ENCODE assay signal across 27 cellular contexts in genomic region chr1:180886338-180886737, GRCh38. TPM values are rescaled to one million over a fixed set of nuclear protein-coding genes. Genes with fewer than 3 reads are reported as not detected.
"Had no signal": no experiment of that assay in that cellular context is flagged by ENCODE, and none has a peak within 500 bp of the region (broad histone marks: within the 10 kb centered on the region; RNA-seq: fewer than 3 reads in every experiment).

No MANE protein-coding gene starts in this region.

- H3K27ac Mint-ChIP-seq: immature natural killer cell; mesothelial cell of epicardium; natural killer cell; nephron progenitor cell; neural progenitor cell; progenitor cell of endocrine pancreas; stimulated activated naive B cell treated with anti-CD40 and anti-IgM and Interleukin-4, amounts not matched to agents 10 μg/mL and 1 μg/mL and 100 μg/mL, for 72 hours; stimulated activated naive CD8-positive, alpha-beta T cell treated with anti-CD3 and anti-CD28 coated beads, Interleukin-15, Interleukin-2, amounts not matched to agents 100 ng/mL and 50 ng/mL, for 24 hours; type B pancreatic cell had no signal

- H3K4me1 ChIP-seq: left ventricle myocardium inferior, neural progenitor cell, vagina had no signal

- H3K9me3 ChIP-seq: left ventricle myocardium inferior, neutrophil, ovary, right atrium auricular region, tibial nerve, vagina had no signal

- H3K27me3 Mint-ChIP-seq: naive B cell; progenitor cell of endocrine pancreas; stimulated activated naive B cell treated with anti-CD40 and anti-IgM and Interleukin-4, amounts not matched to agents 10 μg/mL and 1 μg/mL and 100 μg/mL, for 72 hours; stimulated activated naive CD8-positive, alpha-beta T cell treated with anti-CD3 and anti-CD28 coated beads, Interleukin-15, Interleukin-2, amounts not matched to agents 100 ng/mL and 50 ng/mL, for 24 hours; type B pancreatic cell had no signal

- ATAC-seq: natural killer cell; sciatic nerve; stimulated activated naive B cell treated with anti-CD40 and anti-IgM and Interleukin-4, amounts not matched to agents 10 μg/mL and 1 μg/mL and 100 μg/mL, for 72 hours had no signal

- H3K4me3 Mint-ChIP-seq: immature natural killer cell; mesothelial cell of epicardium; naive B cell; natural killer cell; nephron progenitor cell; neural progenitor cell; stimulated activated naive B cell treated with anti-CD40 and anti-IgM and Interleukin-4, amounts not matched to agents 10 μg/mL and 1 μg/mL and 100 μg/mL, for 72 hours; stimulated activated naive CD8-positive, alpha-beta T cell treated with anti-CD3 and anti-CD28 coated beads, Interleukin-15, Interleukin-2, amounts not matched to agents 100 ng/mL and 50 ng/mL, for 24 hours; type B pancreatic cell had no signal

- H3K36me3 Mint-ChIP-seq: natural killer cell had no signal

- H3K4me3 ChIP-seq: left ventricle myocardium inferior, lung, neural progenitor cell, ovary, right atrium auricular region, skin epidermis, tibial nerve, vagina had no signal

- H3K4me1 Mint-ChIP-seq: immature natural killer cell, natural killer cell, neural progenitor cell had no signal

- H3K9me3 Mint-ChIP-seq: immature natural killer cell; mesothelial cell of epicardium; naive B cell; natural killer cell; nephron progenitor cell; neural progenitor cell; stimulated activated naive CD8-positive, alpha-beta T cell treated with anti-CD3 and anti-CD28 coated beads, Interleukin-15, Interleukin-2, amounts not matched to agents 100 ng/mL and 50 ng/mL, for 24 hours; type B pancreatic cell had no signal

- H3K36me3 ChIP-seq: neural progenitor cell, neutrophil, ovary, right atrium auricular region, tibial nerve, vagina had no signal

- H3K27ac ChIP-seq: left ventricle myocardium inferior, neural progenitor cell, neutrophil, ovary, right atrium auricular region, skin epidermis, tibial nerve, vagina had no signal

- DNase-seq: hypothalamus; immature natural killer cell; islet precursor cell; left ventricle myocardium inferior; mesendoderm; naive B cell; natural killer cell; nephron progenitor cell; occipital lobe; ovary; stimulated activated CD4-positive, alpha-beta T cell treated with anti-CD3 and anti-CD28 coated beads, Interleukin-12 subunit alpha, Interleukin-12 subunit beta, amount 100 ng/mL, for 4 hours; stimulated activated CD4-positive, alpha-beta T cell treated with anti-CD3 and anti-CD28 coated beads, Interleukin-15, amount 100 ng/mL, for 24 hours; stimulated activated CD4-positive, alpha-beta T cell treated with anti-CD3 and anti-CD28 coated beads, Interleukin-2, amount 100 ng/mL, for 24 hours; stimulated activated CD4-positive, alpha-beta T cell treated with anti-CD3 and anti-CD28 coated beads, Interleukin-4, amount 100 ng/mL, for 1 hour; stimulated activated naive B cell treated with anti-CD40 and anti-IgM and Interleukin-4, amounts not matched to agents 10 μg/mL and 1 μg/mL and 100 μg/mL, for 72 hours had no signal

- H3K4me2 ChIP-seq: neural progenitor cell had no signal

- H3K27me3 ChIP-seq: neural progenitor cell, neutrophil, ovary, right atrium auricular region, tibial nerve, vagina had no signal

- H3K9ac ChIP-seq: neural progenitor cell had no signal

- H2AFZ ChIP-seq: neural progenitor cell had no signal

RNA-seq across cellular contexts. Expression of gene KIAA1614, which starts 26.4 kb away (rescaled TPM):
- polyA plus RNA-seq: immature natural killer cell had no signal
